ENCODE assay signal across 1 cellular context in the genomic region with DNA sequence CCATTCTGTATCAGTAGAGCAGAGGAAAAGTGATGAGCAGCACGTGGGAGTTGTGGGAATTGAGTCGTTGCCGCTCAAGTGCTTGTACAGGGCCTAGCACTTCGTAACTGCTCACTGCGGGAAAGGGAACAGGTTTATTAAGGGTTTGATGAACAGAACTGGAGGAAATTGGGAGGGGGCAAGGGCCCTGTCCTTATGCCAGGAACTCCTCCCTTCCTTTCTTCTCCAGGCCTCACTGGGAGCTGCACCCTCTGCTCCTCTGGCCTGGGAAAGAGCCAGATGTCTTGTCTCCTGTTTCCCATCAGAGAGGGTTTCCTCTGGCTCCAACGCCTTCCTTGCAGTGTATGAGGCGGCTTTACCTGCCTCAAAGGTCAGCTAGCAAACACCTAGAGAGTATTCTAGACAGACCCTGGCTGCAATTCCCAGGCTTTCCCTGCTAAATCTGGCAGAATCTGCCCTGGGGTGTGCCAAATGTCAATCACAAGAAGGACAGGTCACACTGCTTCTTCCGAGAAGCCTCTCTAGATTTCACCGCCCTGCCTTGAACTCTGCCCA.
TF ChIP-seq lines count a peak whose summit lies in the region.

No MANE protein-coding gene starts in this region.

TF ChIP-seq in IMR-90, 13 proteins besides CTCF, POLR2A, EP300 and RAD21 (continued from another document):
- TF ChIP-seq SMC3 (IDR thresholded peaks at IDR 0.05; ENCODE audit: low read depth, low read length) (no peak), MXI1 (IDR thresholded peaks at IDR 0.05; ENCODE audit: borderline replicate concordance, low read depth, low read length) (no peak)
